ENCODE assay signal across 24 cellular contexts in genomic region chr4:32031026-32031425, GRCh38.
"Had no signal": no experiment of that assay in that cellular context is flagged by ENCODE, and none has a peak within 500 bp of the region (broad histone marks: within the 10 kb centered on the region; RNA-seq: fewer than 3 reads in every experiment).

No MANE protein-coding gene starts in this region.

- H3K27me3 ChIP-seq: ovary, suprapubic skin, tibial artery, upper lobe of right lung had no signal

- H3K27me3 Mint-ChIP-seq: naive thymus-derived CD4-positive, alpha-beta T cell; natural killer cell treated with Interleukin-12 subunit alpha and Interleukin-12 subunit beta and Interleukin-15 and Interleukin-18, amount 100 ng/mL, for 72 hours; progenitor cell of endocrine pancreas; stimulated activated naive CD8-positive, alpha-beta T cell treated with anti-CD3 and anti-CD28 coated beads, Interleukin-15, Interleukin-2, amounts not matched to agents 100 ng/mL and 50 ng/mL, for 24 hours had no signal

- DNase-seq: hippocampal formation; left ventricle myocardium inferior; midbrain; mucosa of descending colon; naive thymus-derived CD4-positive, alpha-beta T cell; ovary; retina; right cardiac atrium; stimulated activated CD4-positive, alpha-beta T cell treated with anti-CD3 and anti-CD28 coated beads, Interleukin-12 subunit alpha, Interleukin-12 subunit beta, amount 100 ng/mL, for 4 hours; stimulated activated CD4-positive, alpha-beta T cell treated with anti-CD3 and anti-CD28 coated beads, Interleukin-15, amount 100 ng/mL, for 24 hours; stimulated activated CD4-positive, alpha-beta T cell treated with anti-CD3 and anti-CD28 coated beads, Interleukin-2, amount 100 ng/mL, for 24 hours; stimulated activated CD4-positive, alpha-beta T cell treated with anti-CD3 and anti-CD28 coated beads, Interleukin-4, amount 100 ng/mL, for 1 hour; stimulated activated naive CD4-positive, alpha-beta T cell; tibial artery; upper lobe of right lung had no signal

- H3K4me1 ChIP-seq: left ventricle myocardium inferior, suprapubic skin, tibial artery, upper lobe of right lung had no signal

- H3K36me3 Mint-ChIP-seq: naive thymus-derived CD4-positive, alpha-beta T cell had no signal

- FAIRE-seq: keratinocyte, urothelium cell line had no signal

- H3K4me1 Mint-ChIP-seq: naive thymus-derived CD4-positive, alpha-beta T cell had no signal

- H3K4me3 ChIP-seq: left ventricle myocardium inferior, lung, mucosa of descending colon, ovary, skin epidermis, suprapubic skin, thoracic aorta, tibial artery, upper lobe of right lung had no signal

- H3K4me3 Mint-ChIP-seq: naive thymus-derived CD4-positive, alpha-beta T cell; natural killer cell treated with Interleukin-12 subunit alpha and Interleukin-12 subunit beta and Interleukin-15 and Interleukin-18, amount 100 ng/mL, for 72 hours; stimulated activated naive CD8-positive, alpha-beta T cell treated with anti-CD3 and anti-CD28 coated beads, Interleukin-15, Interleukin-2, amounts not matched to agents 100 ng/mL and 50 ng/mL, for 24 hours had no signal

- H3K9me3 ChIP-seq: left ventricle myocardium inferior, mucosa of descending colon, ovary, suprapubic skin, thoracic aorta, tibial artery, upper lobe of right lung had no signal

- H3K36me3 ChIP-seq: left ventricle myocardium inferior, ovary, suprapubic skin, thoracic aorta, tibial artery, upper lobe of right lung had no signal

- H3K27ac ChIP-seq: left ventricle myocardium inferior, ovary, skin epidermis, suprapubic skin, thoracic aorta, tibial artery, upper lobe of right lung had no signal

- H3K27ac Mint-ChIP-seq: naive thymus-derived CD4-positive, alpha-beta T cell; natural killer cell treated with Interleukin-12 subunit alpha and Interleukin-12 subunit beta and Interleukin-15 and Interleukin-18, amount 100 ng/mL, for 72 hours; progenitor cell of endocrine pancreas; stimulated activated naive CD8-positive, alpha-beta T cell treated with anti-CD3 and anti-CD28 coated beads, Interleukin-15, Interleukin-2, amounts not matched to agents 100 ng/mL and 50 ng/mL, for 24 hours had no signal
